Comparison of ENCODE assay signal across 8 cellular contexts in the genomic region with DNA sequence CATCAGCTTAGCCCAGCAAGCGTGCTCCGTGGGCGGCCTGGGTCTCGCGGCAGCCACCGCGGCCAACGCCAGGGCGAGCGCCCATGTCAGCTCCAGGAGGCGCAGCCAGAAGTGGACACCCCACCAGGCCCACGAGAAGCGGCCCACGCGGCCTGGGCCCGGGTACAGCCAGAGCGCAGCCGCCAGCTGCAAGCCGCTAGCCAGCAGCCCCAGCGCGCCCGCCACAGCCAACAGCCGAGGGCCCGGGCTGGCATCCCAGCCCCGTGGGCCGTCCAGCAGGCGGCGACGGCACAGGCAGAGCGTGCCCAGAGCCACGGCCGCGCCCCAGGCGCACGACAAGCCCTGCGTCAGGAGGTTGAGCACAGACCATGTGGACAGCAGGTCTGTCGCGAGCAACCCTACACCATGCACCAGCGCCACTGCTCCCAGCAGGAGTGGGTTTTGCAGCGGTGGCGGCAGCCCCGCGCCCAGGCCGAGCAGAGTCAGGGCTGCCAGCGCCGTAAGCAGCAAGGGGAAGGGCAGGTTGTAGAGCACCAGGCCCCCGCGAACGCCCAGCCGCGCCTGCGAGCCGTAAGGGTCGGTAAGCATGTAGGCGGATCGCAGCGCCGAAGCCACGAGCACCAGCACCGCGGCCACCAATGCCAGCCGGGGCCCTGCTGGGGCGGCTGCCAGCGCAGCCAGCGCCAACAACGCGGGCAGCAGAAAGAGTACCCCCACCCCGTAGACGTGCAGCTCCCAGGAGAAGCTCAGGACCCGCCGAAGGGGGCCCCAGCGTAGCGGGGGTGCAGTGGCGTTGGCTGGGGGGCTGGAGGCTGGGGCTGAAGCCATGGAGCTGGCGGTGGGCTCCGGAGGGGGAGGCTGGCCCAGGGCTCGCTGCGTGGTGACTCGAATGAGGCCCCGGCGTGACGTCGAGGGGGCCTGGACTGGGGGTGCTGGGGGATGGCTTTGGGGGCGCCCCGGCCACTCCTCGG. TPM values are rescaled to one million over a fixed set of nuclear protein-coding genes. Genes with fewer than 3 reads are reported as not detected.
DNase-seq lines count a peak whose midpoint lies in the region; ATAC-seq and TF ChIP-seq lines count a peak whose summit lies in the region.

No MANE protein-coding gene starts in this region.

- H3K4me1 Mint-ChIP-seq in activated T-cell treated with anti-CD3 and anti-CD28 coated beads, Interleukin-2, amount 50 U/mL, for 72 hours (ENCODE audit: low read depth), result peaks cover 22% of the 10 kb centered on the region

- H3K4me3 Mint-ChIP-seq in activated T-cell treated with anti-CD3 and anti-CD28 coated beads, Interleukin-2, amount 50 U/mL, for 72 hours, result no peak overlapping the region

- intact Hi-C loops in cardiac septum (cut with DNase I), result no loop called here
- intact Hi-C loops in posterior cingulate gyrus (cut with DNase I), result no loop called here

- H3K9me3 Mint-ChIP-seq in activated T-cell treated with anti-CD3 and anti-CD28 coated beads, Interleukin-2, amount 50 U/mL, for 72 hours, result no peaks in the 10 kb centered on the region

- H3K27me3 Mint-ChIP-seq in activated T-cell treated with anti-CD3 and anti-CD28 coated beads, Interleukin-2, amount 50 U/mL, for 72 hours (ENCODE audit: low read depth), result no peaks in the 10 kb centered on the region

- H3K27ac Mint-ChIP-seq in activated T-cell treated with anti-CD3 and anti-CD28 coated beads, Interleukin-2, amount 50 U/mL, for 72 hours, result no peak overlapping the region

- peak; percentile 54 for DNase-seq in HS-5 (ENCODE audit: low read depth)
- DNase-seq in cardiac septum (ENCODE audit: low spot score), result peak; percentile 76
- peak; percentile 48 to 95 (median 60) for DNase-seq in posterior cingulate gyrus
- DNase-seq in activated T-cell treated with anti-CD3 and anti-CD28 coated beads, Interleukin-2, amount 50 U/mL, for 72 hours, result no peak
- no peak for DNase-seq in stimulated activated naive CD8-positive, alpha-beta T cell treated with anti-CD3 and anti-CD28 coated beads, Interleukin-15, Interleukin-2, amounts not matched to agents 100 U/mL and 50 U/mL, for 24 hours

- peaks cover 0 to 4% of the 10 kb centered on the region in 2 donors for H3K36me3 Mint-ChIP-seq in activated T-cell treated with anti-CD3 and anti-CD28 coated beads, Interleukin-2, amount 50 U/mL, for 72 hours (ENCODE audit: insufficient read depth in 2 of 2)

- no peak for ATAC-seq in activated T-cell treated with anti-CD3 and anti-CD28 coated beads, Interleukin-2, amount 50 U/mL, for 72 hours (replicated peaks in 1 of 2)
- ATAC-seq in HG03457 (IDR thresholded peaks at IDR 0.05; ENCODE audit: unreplicated experiment) (no peak), HG03095 (IDR thresholded peaks at IDR 0.05; ENCODE audit: unreplicated experiment) (no peak)
- ATAC-seq in stimulated activated naive CD8-positive, alpha-beta T cell treated with anti-CD3 and anti-CD28 coated beads, Interleukin-15, Interleukin-2, amounts not matched to agents 100 U/mL and 50 U/mL, for 24 hours, result no peak

- no peak for TF ChIP-seq CTCF in VCaP (conservative IDR thresholded peaks at IDR 0.05)

- H3K27ac ChIP-seq in VCaP, result peak overlapping the region; percentile 88

RNA-seq across cellular contexts. Expression of a gene that starts 4.9 kb away (rescaled TPM):
- total RNA-seq in cardiac septum, result 1.6 TPM
- 10 to 100 TPM in 1 of 2 donors, 1 to 10 TPM in 1; 7.9 to 14.5 TPM for total RNA-seq in activated T-cell treated with anti-CD3 and anti-CD28 coated beads, Interleukin-2, amount 50 U/mL, for 72 hours

RNA-seq across cellular contexts. Expression of a gene that starts 13.7 kb away (rescaled TPM):
- total RNA-seq in cardiac septum, result 60.1 TPM
- total RNA-seq in activated T-cell treated with anti-CD3 and anti-CD28 coated beads, Interleukin-2, amount 50 U/mL, for 72 hours, result 10 to 100 TPM; 18.8 to 25.3 TPM

RNA-seq across cellular contexts. Expression of a gene that starts 30.4 kb away (rescaled TPM):
- total RNA-seq in cardiac septum, result 20.4 TPM
- under 1 TPM; 0.41 to 0.93 TPM for total RNA-seq in activated T-cell treated with anti-CD3 and anti-CD28 coated beads, Interleukin-2, amount 50 U/mL, for 72 hours

RNA-seq across cellular contexts. Expression of a gene that starts 39.3 kb away (rescaled TPM):
- total RNA-seq in cardiac septum, result 59.6 TPM
- 10 to 100 TPM; 45.3 to 48.7 TPM for total RNA-seq in activated T-cell treated with anti-CD3 and anti-CD28 coated beads, Interleukin-2, amount 50 U/mL, for 72 hours

RNA-seq across cellular contexts. Expression of a gene that starts 44.7 kb away (rescaled TPM):
- total RNA-seq in cardiac septum, result 1.1 TPM
- total RNA-seq in activated T-cell treated with anti-CD3 and anti-CD28 coated beads, Interleukin-2, amount 50 U/mL, for 72 hours, result 1 to 10 TPM in 1 of 2 donors, under 1 TPM in 1; 0.94 to 5.5 TPM

Comparison
In these comparisons a context has a peak if more than half of its experiments do, and no peak if none do; other contexts are left out.
1. DNase-seq: peak in HS-5 (single experiment), cardiac septum (single experiment) and posterior cingulate gyrus (10 of 10); none in activated T-cell treated with anti-CD3 and anti-CD28 coated beads, Interleukin-2, amount 50 U/mL, for 72 hours (0 of 2) and stimulated activated naive CD8-positive, alpha-beta T cell treated with anti-CD3 and anti-CD28 coated beads, Interleukin-15, Interleukin-2, amounts not matched to agents 100 U/mL and 50 U/mL, for 24 hours (single experiment).
2. RNA of a gene that starts 30.4 kb away (total RNA-seq): 20.4 TPM in cardiac septum (single experiment); 0.41 to 0.93 TPM in activated T-cell treated with anti-CD3 and anti-CD28 coated beads, Interleukin-2, amount 50 U/mL, for 72 hours; every median in the first group is over 10 times any median in the second.